Comparison of ENCODE assay signal across 35 cellular contexts in the genomic region with DNA sequence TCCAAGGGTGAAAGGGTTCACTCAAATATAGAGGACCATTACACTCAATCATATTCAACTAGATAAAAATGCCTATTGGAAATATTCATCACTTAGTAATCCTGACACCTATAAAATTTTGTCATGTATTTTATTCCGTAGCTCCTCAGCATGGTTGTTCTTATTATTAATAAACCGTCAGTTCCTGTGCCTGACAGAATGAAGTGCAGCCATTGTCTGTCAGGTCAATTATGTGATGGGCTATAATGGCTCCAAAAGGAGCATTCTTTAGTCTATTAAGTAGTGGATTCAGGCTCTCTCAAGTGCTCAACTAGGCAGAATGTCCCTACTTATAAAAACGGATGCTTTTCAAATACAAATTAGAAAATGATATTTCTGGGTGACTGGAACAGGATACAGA.
DNase-seq lines count a peak whose midpoint lies in the region; ATAC-seq, FAIRE-seq and TF ChIP-seq lines count a peak whose summit lies in the region.
"Had no signal": no experiment of that assay in that cellular context is flagged by ENCODE, and none has a peak within 500 bp of the region (broad histone marks: within the 10 kb centered on the region; RNA-seq: fewer than 3 reads in every experiment).

No MANE protein-coding gene starts in this region.

- TF ChIP-seq RAD21 in neural cell (conservative IDR thresholded peaks at IDR 0.05): peak; percentile 42

- peak; percentile 27 for TF ChIP-seq CTCF in neural cell (IDR thresholded peaks at IDR 0.05; ENCODE audit: poor library complexity, severe bottlenecking)

- no peak for TF ChIP-seq POLR2A in erythroblast (IDR thresholded peaks at IDR 0.05; ENCODE audit: low read length)

- no peaks in the 10 kb centered on the region for H4K20me1 ChIP-seq in neural cell (ENCODE audit: insufficient read depth)
- H4K20me1 ChIP-seq: BLaER1; BLaER1 treated with 17β-estradiol and CSF1 and Interleukin-3, amounts not matched to agents 10 nM and 100 nM had no signal

- intact Hi-C loops in posterior cingulate gyrus (cut with DNase I): no loop called here

- no peak overlapping the region for H3K4me3 ChIP-seq in neural cell (ENCODE audit: low read length)
- H3K4me3 ChIP-seq: A549; BLaER1; BLaER1 treated with 17β-estradiol and CSF1 and Interleukin-3, amounts not matched to agents 10 nM and 100 nM had no signal

- DNase-seq in NCI-H2227 (lab: John Stamatoyannopoulos, UW; ENCODE audit: unreplicated experiment) (peak; percentile 5), NCI-H2227 treated with DMSO at 0.1 percent for 48 hours (lab: John Stamatoyannopoulos, UW) (peak; percentile 2), retina (peak; percentile 20), erythroblast (lab: John Stamatoyannopoulos, UW) (no peak), HTR-8/SVneo (ENCODE audit: insufficient read length, low spot score) (no peak), posterior cingulate gyrus (no peak)
- DNase-seq: 8988T; ACHN; AML-193; BE2C; C1 segment of cervical spinal cord; Caco-2; Calu3; CD4-positive, alpha-beta memory T cell; CD4-positive, alpha-beta T cell; CD4-positive, CD25-positive, alpha-beta regulatory T cell; CD8-positive, alpha-beta memory T cell; CD8-positive, alpha-beta T cell; COR-L47; DMS 273 treated with DMSO at 0.1 percent for 48 hours; DMS153; DMS53; DMS79; DMS79 treated with DMSO at 0.1 percent for 48 hours; DND-41; EL had no signal

- TF ChIP-seq EP300 in neural cell (conservative IDR thresholded peaks at IDR 0.05; ENCODE audit: poor library complexity, severe bottlenecking): peak; percentile 97

- no peaks in the 10 kb centered on the region for H3K9me3 ChIP-seq in neural cell (ENCODE audit: low read length)
- H3K9me3 ChIP-seq: A549; BE2C; BLaER1; BLaER1 treated with 17β-estradiol and CSF1 and Interleukin-3, amounts not matched to agents 10 nM and 100 nM; Caco-2 had no signal

- H3K27me3 ChIP-seq in neural cell (ENCODE audit: insufficient read depth, low read depth, low read length): no peaks in the 10 kb centered on the region
- H3K27me3 ChIP-seq: BE2C; BLaER1; BLaER1 treated with 17β-estradiol and CSF1 and Interleukin-3, amounts not matched to agents 10 nM and 100 nM had no signal

- H2AFZ ChIP-seq in neural cell (ENCODE audit: low read depth, low read length): no peak overlapping the region

- H3K9me2 ChIP-seq in neural cell (ENCODE audit: insufficient read depth, low read length): no peaks in the 10 kb centered on the region

- no peaks in the 10 kb centered on the region for H3K36me3 ChIP-seq in neural cell (ENCODE audit: insufficient read depth, low read length)
- H3K36me3 ChIP-seq: BE2C; BLaER1; BLaER1 treated with 17β-estradiol and CSF1 and Interleukin-3, amounts not matched to agents 10 nM and 100 nM had no signal

- no peak for FAIRE-seq in HTR-8/SVneo (lab: Jason Lieb, UNC)
- FAIRE-seq: A204.1, A549, D721Med had no signal

- no peak for ATAC-seq in GM18907 (IDR thresholded peaks at IDR 0.05; ENCODE audit: unreplicated experiment)
- ATAC-seq: A549; CD8-positive, alpha-beta T cell had no signal

- H3K9ac ChIP-seq in neural cell (ENCODE audit: low read length): no peak overlapping the region
- H3K9ac ChIP-seq: BLaER1; BLaER1 treated with 17β-estradiol and CSF1 and Interleukin-3, amounts not matched to agents 10 nM and 100 nM had no signal

- no peak overlapping the region for H3K4me2 ChIP-seq in neural cell (ENCODE audit: low read length)
- H3K4me2 ChIP-seq: A549; BLaER1; BLaER1 treated with 17β-estradiol and CSF1 and Interleukin-3, amounts not matched to agents 10 nM and 100 nM had no signal

- H3F3A ChIP-seq in neural cell (ENCODE audit: insufficient read depth, low read length, poor library complexity, severe bottlenecking): no peaks in the 10 kb centered on the region

- H3K79me2 ChIP-seq in neural cell (replicated peaks; ENCODE audit: insufficient read depth, low read length): no peaks in the 10 kb centered on the region

- peak overlapping the region; percentile 53 for H3K27ac ChIP-seq in neural cell (ENCODE audit: low read length)
- H3K27ac ChIP-seq: 22Rv1; A549; BLaER1; BLaER1 treated with 17β-estradiol and CSF1 and Interleukin-3, amounts not matched to agents 10 nM and 100 nM; C4-2B had no signal

TF ChIP-seq in neural cell, 6 proteins besides CTCF, POLR2A, EP300 and RAD21:
- TF ChIP-seq SMC3 (conservative IDR thresholded peaks at IDR 0.05; ENCODE audit: poor library complexity) (peak; percentile 30), MXI1 (conservative IDR thresholded peaks at IDR 0.05; ENCODE audit: poor library complexity, severe bottlenecking) (no peak), TAF1 (IDR thresholded peaks at IDR 0.05; ENCODE audit: low read depth) (no peak), EZH2 (IDR thresholded peaks at IDR 0.05; ENCODE audit: borderline replicate concordance, insufficient read depth, low read length, poor library complexity, severe bottlenecking) (no peak), POLR2AphosphoS5 (IDR thresholded peaks at IDR 0.05) (peak; percentile 65)
- TF ChIP-seq, protein P1, sequence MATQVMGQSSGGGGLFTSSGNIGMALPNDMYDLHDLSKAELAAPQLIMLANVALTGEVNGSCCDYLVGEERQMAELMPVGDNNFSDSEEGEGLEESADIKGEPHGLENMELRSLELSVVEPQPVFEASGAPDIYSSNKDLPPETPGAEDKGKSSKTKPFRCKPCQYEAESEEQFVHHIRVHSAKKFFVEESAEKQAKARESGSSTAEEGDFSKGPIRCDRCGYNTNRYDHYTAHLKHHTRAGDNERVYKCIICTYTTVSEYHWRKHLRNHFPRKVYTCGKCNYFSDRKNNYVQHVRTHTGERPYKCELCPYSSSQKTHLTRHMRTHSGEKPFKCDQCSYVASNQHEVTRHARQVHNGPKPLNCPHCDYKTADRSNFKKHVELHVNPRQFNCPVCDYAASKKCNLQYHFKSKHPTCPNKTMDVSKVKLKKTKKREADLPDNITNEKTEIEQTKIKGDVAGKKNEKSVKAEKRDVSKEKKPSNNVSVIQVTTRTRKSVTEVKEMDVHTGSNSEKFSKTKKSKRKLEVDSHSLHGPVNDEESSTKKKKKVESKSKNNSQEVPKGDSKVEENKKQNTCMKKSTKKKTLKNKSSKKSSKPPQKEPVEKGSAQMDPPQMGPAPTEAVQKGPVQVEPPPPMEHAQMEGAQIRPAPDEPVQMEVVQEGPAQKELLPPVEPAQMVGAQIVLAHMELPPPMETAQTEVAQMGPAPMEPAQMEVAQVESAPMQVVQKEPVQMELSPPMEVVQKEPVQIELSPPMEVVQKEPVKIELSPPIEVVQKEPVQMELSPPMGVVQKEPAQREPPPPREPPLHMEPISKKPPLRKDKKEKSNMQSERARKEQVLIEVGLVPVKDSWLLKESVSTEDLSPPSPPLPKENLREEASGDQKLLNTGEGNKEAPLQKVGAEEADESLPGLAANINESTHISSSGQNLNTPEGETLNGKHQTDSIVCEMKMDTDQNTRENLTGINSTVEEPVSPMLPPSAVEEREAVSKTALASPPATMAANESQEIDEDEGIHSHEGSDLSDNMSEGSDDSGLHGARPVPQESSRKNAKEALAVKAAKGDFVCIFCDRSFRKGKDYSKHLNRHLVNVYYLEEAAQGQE (IDR thresholded peaks at IDR 0.05; ENCODE audit: borderline replicate concordance): no peak
TF ChIP-seq in neural cell: peak in this region for 2.

Comparison
In these comparisons a context has a peak if more than half of its experiments do, and no peak if none do; other contexts are left out.
1. DNase-seq: peak in NCI-H2227 (single experiment), NCI-H2227 treated with DMSO at 0.1 percent for 48 hours (single experiment) and retina (single experiment); none in erythroblast (0 of 2), HTR-8/SVneo (single experiment) and posterior cingulate gyrus (0 of 10).